In genomic region chr6:144150673-144151009, GRCh38 we compare ENCODE assay signal across 8 cellular contexts. TPM values are rescaled to one million over a fixed set of nuclear protein-coding genes. Genes with fewer than 3 reads are reported as not detected.
DNase-seq lines count a peak whose midpoint lies in the region; ATAC-seq and TF ChIP-seq lines count a peak whose summit lies in the region.

No MANE protein-coding gene starts in this region.

- H2AK5ac ChIP-seq in IMR-90 (ENCODE audit: low read depth, low read length): no peak overlapping the region

- H4K91ac ChIP-seq in IMR-90 (ENCODE audit: insufficient read depth, low read depth, low read length): no peak overlapping the region

- no peak overlapping the region for H4K8ac ChIP-seq in IMR-90 (ENCODE audit: low read depth in 2 of 2, low read length in 2 of 2)

- no peaks in the 10 kb centered on the region for H3K9me3 Mint-ChIP-seq in neural progenitor cell

- peaks cover 7% of the 10 kb centered on the region for H3K4me1 Mint-ChIP-seq in neural progenitor cell

- H3K27ac ChIP-seq in IMR-90 (ENCODE audit: insufficient read depth, low read length) (no peak overlapping the region; the same call in 1 of the 2 replicates), neural progenitor cell (no peak overlapping the region)

- no peak overlapping the region for H2BK5ac ChIP-seq in IMR-90 (ENCODE audit: low read depth, low read length, poor library complexity, severe bottlenecking)

- peaks cover 3% of the 10 kb centered on the region; the same call in 1 of the 2 replicates for H3K4me1 ChIP-seq in IMR-90 (ENCODE audit: control insufficient read depth, insufficient read depth, low read length)
- H3K4me1 ChIP-seq in neural progenitor cell: peaks cover 5% of the 10 kb centered on the region

- in situ Hi-C loops in IMR-90 (cut with MboI; ENCODE audit: low sequenced_read_pairs): no loop called here

- dilution Hi-C loops in IMR-90 (cut with HindIII; ENCODE audit: low sequenced_read_pairs, unreplicated experiment): no loop called here

- CTCF ChIA-PET in IMR-90 (lab: Yijun Ruan, JAX): no interaction called here

- H2BK20ac ChIP-seq in IMR-90 (ENCODE audit: low read depth, low read length): no peak overlapping the region

- peaks cover 13% of the 10 kb centered on the region for H3K27me3 ChIP-seq in IMR-90 (ENCODE audit: control insufficient read depth, insufficient read depth, low read length)
- peaks cover 76% of the 10 kb centered on the region for H3K27me3 ChIP-seq in neural progenitor cell

- WGBS in IMR-90 (ENCODE audit: extremely low coverage in 2 of 2, insufficient read length in 1 of 2), 2 experiments: no CpG with 5 or more reads among the region's 18 CpGs

- intact Hi-C loops in IMR-90 (cut with micrococcal nuclease): loop anchor here (1.0 to 5.0 kb wide), 2 partner anchors 43 to 65 kb away; no protein-coding TSS in a partner anchor

- peak; percentile 27 for ATAC-seq in GM18502 (IDR thresholded peaks at IDR 0.05; ENCODE audit: poor library complexity, unreplicated experiment)
- peak; percentile 57 for ATAC-seq in IMR-90 (ENCODE audit: low read depth)
- ATAC-seq in esophagus mucosa: peak; percentile 14
- ATAC-seq in HG03135 (IDR thresholded peaks at IDR 0.05; ENCODE audit: unreplicated experiment): no peak
- no peak for ATAC-seq in GM18861 (IDR thresholded peaks at IDR 0.05; ENCODE audit: unreplicated experiment)

- H3K4ac ChIP-seq in IMR-90 (ENCODE audit: low read depth, low read length): no peak overlapping the region

- H3K9me3 ChIP-seq in IMR-90 (ENCODE audit: control insufficient read depth, insufficient read depth, low read length): no peaks in the 10 kb centered on the region
- H3K9me3 ChIP-seq in neural progenitor cell (ENCODE audit: low read depth): no peaks in the 10 kb centered on the region

- H3K4me2 ChIP-seq in IMR-90 (ENCODE audit: low read depth, low read length): peak overlapping the region; percentile 80
- peak overlapping the region; percentile 80 for H3K4me2 ChIP-seq in neural progenitor cell

- peak overlapping the region; percentile 46 for H2AK9ac ChIP-seq in IMR-90 (replicated peaks; ENCODE audit: low read depth, low read length, poor library complexity)

- H3K4me3 Mint-ChIP-seq in neural progenitor cell: peak overlapping the region; percentile 89

- H2AFZ ChIP-seq in IMR-90 (replicated peaks; ENCODE audit: low read length, poor library complexity): peak overlapping the region; percentile 95
- H2AFZ ChIP-seq in neural progenitor cell (replicated peaks): peak overlapping the region; percentile 78

- H3K9me1 ChIP-seq in IMR-90 (ENCODE audit: insufficient read depth, low read length): peaks cover 3% of the 10 kb centered on the region; the same call in 1 of the 2 replicates

- no peak for TF ChIP-seq CTCF in IMR-90 (conservative IDR thresholded peaks at IDR 0.05; ENCODE audit: low read depth, low read length)
- TF ChIP-seq CTCF in neural progenitor cell (IDR thresholded peaks at IDR 0.05): peak; percentile 56

- BruUV-seq in IMR-90 (replicated peaks; lab: Mats Ljungman, UMichigan): no TSS peak

- no peak for TF ChIP-seq RAD21 in IMR-90 (IDR thresholded peaks at IDR 0.05; ENCODE audit: low read length)

- peaks cover 42% of the 10 kb centered on the region for H3K27me3 Mint-ChIP-seq in neural progenitor cell (ENCODE audit: insufficient read depth, low read depth)

- no peak overlapping the region for H4K5ac ChIP-seq in IMR-90 (ENCODE audit: low read depth, low read length)

- POLR2A ChIA-PET in IMR-90 (lab: Charles Lee; ENCODE audit: unreplicated experiment): no interaction called here

- no peaks in the 10 kb centered on the region for H4K20me1 ChIP-seq in IMR-90 (ENCODE audit: insufficient read depth, low read length)
- H4K20me1 ChIP-seq in neural progenitor cell (ENCODE audit: low read depth): no peaks in the 10 kb centered on the region

- H3K23ac ChIP-seq in IMR-90 (ENCODE audit: low read depth, low read length): no peak overlapping the region; the same call in 1 of the 2 replicates

- H3K27ac Mint-ChIP-seq in neural progenitor cell: no peak overlapping the region

- no peak overlapping the region for H2BK15ac ChIP-seq in IMR-90 (ENCODE audit: low read depth, low read length)

- H3K4me3 ChIP-seq in IMR-90 (ENCODE audit: insufficient read depth, low read depth, low read length) (peak overlapping the region; percentile 84), neural progenitor cell (peak overlapping the region; percentile 70)

- H3K36me3 ChIP-seq in IMR-90 (ENCODE audit: control insufficient read depth, insufficient read depth, low read length): no peaks in the 10 kb centered on the region
- H3K36me3 ChIP-seq in neural progenitor cell: no peaks in the 10 kb centered on the region

- H3K9ac ChIP-seq in IMR-90 (ENCODE audit: low read depth, low read length) (no peak overlapping the region), neural progenitor cell (no peak overlapping the region)

- H3K36me3 Mint-ChIP-seq in neural progenitor cell: no peaks in the 10 kb centered on the region

- H2BK120ac ChIP-seq in IMR-90 (ENCODE audit: low read depth, low read length): no peak overlapping the region

- H3K79me1 ChIP-seq in IMR-90 (ENCODE audit: low read depth in 1 of 2, low read length in 2 of 2): no peaks in the 10 kb centered on the region

- no peak overlapping the region for H3K18ac ChIP-seq in IMR-90 (ENCODE audit: low read depth, low read length)

- no peak overlapping the region for H3K14ac ChIP-seq in IMR-90 (replicated peaks; ENCODE audit: low read depth, low read length)

- no peak overlapping the region for H3K56ac ChIP-seq in IMR-90 (ENCODE audit: extremely low read depth, insufficient read depth, low read length)

- no peaks in the 10 kb centered on the region for H3K79me2 ChIP-seq in neural progenitor cell (ENCODE audit: low read depth)

- peak; percentile 18 for DNase-seq in IMR-90
- peak; percentile 40 for DNase-seq in activated CD4-positive, alpha-beta T cell treated with anti-CD3 and anti-CD28 coated beads, Interleukin-2, amount 50 U/mL, for 1 hour
- DNase-seq in neural progenitor cell (ENCODE audit: low spot score): peak; percentile 68
- DNase-seq in C1 segment of cervical spinal cord (lab: John Stamatoyannopoulos, UW): no peak

- TF ChIP-seq POLR2A in IMR-90 (IDR thresholded peaks at IDR 0.05; ENCODE audit: low read depth, low read length): no peak

- no peaks in the 10 kb centered on the region for H3F3A ChIP-seq in neural progenitor cell (ENCODE audit: low read depth)

TF ChIP-seq in IMR-90, 13 proteins besides CTCF, POLR2A, EP300 and RAD21:
- TF ChIP-seq BHLHE40 (IDR thresholded peaks at IDR 0.05; ENCODE audit: low read depth, low read length): no peak
- no peak for TF ChIP-seq USF2 (IDR thresholded peaks at IDR 0.05; ENCODE audit: low read depth, low read length)

RNA-seq across cellular contexts. Expression of gene STX11, which starts 0.3 kb away (rescaled TPM):
- 0.54 and 0.56 TPM in 2 replicates for total RNA-seq in IMR-90 (2012; rRNA removed)
- polyA plus RNA-seq in IMR-90 (2012; rRNA removed): 0.68 and 0.83 TPM in 2 replicates
- polyA plus RNA-seq in IMR-90 (2012; cell fraction: cytosol; rRNA removed): 0.64 and 1.2 TPM in 2 replicates
- polyA plus RNA-seq in IMR-90 (2012; cell fraction: nucleus; rRNA removed; ENCODE audit: low replicate concordance): 0.45 and 0.59 TPM in 2 replicates
- total RNA-seq in esophagus mucosa: 5.5 TPM
- 0.06 TPM in 1 of 2 replicates, not detected in the other for total RNA-seq in neural progenitor cell (ENCODE audit: low replicate concordance)

RNA-seq across cellular contexts. Expression of gene SF3B5, which starts 55.3 kb away (rescaled TPM):
- total RNA-seq in IMR-90 (2012; rRNA removed): 227 and 242 TPM in 2 replicates
- polyA plus RNA-seq in IMR-90 (2012; rRNA removed): 290 and 333 TPM in 2 replicates
- polyA plus RNA-seq in IMR-90 (2012; cell fraction: cytosol; rRNA removed): 375 and 435 TPM in 2 replicates
- 143 and 157 TPM in 2 replicates for polyA plus RNA-seq in IMR-90 (2012; cell fraction: nucleus; rRNA removed; ENCODE audit: low replicate concordance)
- 162 TPM for total RNA-seq in esophagus mucosa
- total RNA-seq in neural progenitor cell (ENCODE audit: low replicate concordance): 99.0 and 133 TPM in 2 replicates

Comparison
In these comparisons a context has a peak if more than half of its experiments do, and no peak if none do; other contexts are left out.
1. ATAC-seq: peak in GM18502 (single experiment), IMR-90 (single experiment) and esophagus mucosa (single experiment); none in HG03135 (single experiment) and GM18861 (single experiment).
2. DNase-seq: peak in IMR-90 (single experiment), activated CD4-positive, alpha-beta T cell treated with anti-CD3 and anti-CD28 coated beads, Interleukin-2, amount 50 U/mL, for 1 hour (single experiment) and neural progenitor cell (single experiment); none in C1 segment of cervical spinal cord (0 of 14).